8 cellular contexts compared by ENCODE assay signal in the genomic region with DNA sequence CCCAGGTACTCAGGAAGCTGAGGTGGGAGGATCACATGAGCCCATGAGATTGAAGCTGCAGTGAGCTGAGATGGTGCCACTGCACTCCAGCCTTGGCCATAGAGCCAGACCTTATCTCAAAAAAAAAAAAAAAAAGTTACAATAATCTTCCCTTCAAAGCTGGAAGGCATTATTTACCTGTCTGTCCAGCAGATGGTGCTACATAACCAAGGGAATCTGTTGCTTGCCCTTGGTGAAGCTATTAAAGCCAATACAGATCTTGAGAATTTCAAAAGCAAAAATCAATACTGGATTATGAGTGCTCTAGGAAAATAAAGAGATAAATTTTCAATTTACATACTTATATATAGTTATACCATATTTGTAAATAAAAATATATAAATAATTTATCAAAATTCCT. TPM values are rescaled to one million over a fixed set of nuclear protein-coding genes. Genes with fewer than 3 reads are reported as not detected.
A peak's percentile ranks its signal among the peaks of the same experiment; 100 is the strongest.
DNase-seq lines count a peak whose midpoint lies in the region; ATAC-seq, FAIRE-seq and TF ChIP-seq lines count a peak whose summit lies in the region.

No MANE protein-coding gene starts in this region.

- no peaks in the 10 kb centered on the region for H3K27me3 Mint-ChIP-seq in CD4-positive, alpha-beta memory T cell
- H3K27me3 Mint-ChIP-seq in stimulated activated memory B cell treated with anti-CD40 and anti-IgM and Interleukin-4, amounts not matched to agents 10 μg/mL and 1 μg/mL and 100 μg/mL, for 72 hours, result no peaks in the 10 kb centered on the region

- H3K9me3 Mint-ChIP-seq in CD4-positive, alpha-beta memory T cell, result no peaks in the 10 kb centered on the region
- H3K9me3 Mint-ChIP-seq in stimulated activated memory B cell treated with anti-CD40 and anti-IgM and Interleukin-4, amounts not matched to agents 10 μg/mL and 1 μg/mL and 100 μg/mL, for 72 hours, result no peaks in the 10 kb centered on the region

- H3K27me3 ChIP-seq in CD4-positive, alpha-beta memory T cell (ENCODE audit: insufficient read depth, low read length), result no peaks in the 10 kb centered on the region
- no peaks in the 10 kb centered on the region for H3K27me3 ChIP-seq in bronchial epithelial cell (ENCODE audit: control insufficient read depth, insufficient read depth, low read length)
- no peaks in the 10 kb centered on the region for H3K27me3 ChIP-seq in tibial artery

- ATAC-seq in GM18517 (IDR thresholded peaks at IDR 0.05; ENCODE audit: unreplicated experiment) (peak; percentile 70), HG03521 (IDR thresholded peaks at IDR 0.05; ENCODE audit: unreplicated experiment) (peak; percentile 59)
- no peak for ATAC-seq in stimulated activated memory B cell treated with anti-CD40 and anti-IgM and Interleukin-4, amounts not matched to agents 10 μg/mL and 1 μg/mL and 100 μg/mL, for 72 hours

- H3K4me3 ChIP-seq in CD4-positive, alpha-beta memory T cell (ENCODE audit: low read length in 2 of 2), result no peak overlapping the region
- H3K4me3 ChIP-seq in bronchial epithelial cell (ENCODE audit: low read depth, low read length) (no peak overlapping the region), tibial artery (no peak overlapping the region)

- intact Hi-C loops in CD4-positive, alpha-beta memory T cell (cut with micrococcal nuclease), result loop anchor here (1.0 kb wide), 2 partner anchors 179 to 482 kb away; no protein-coding TSS in a partner anchor
- intact Hi-C loops in tibial artery (cut with DNase I; ENCODE audit: low total_unique reads), result loop anchor here (5.0 kb wide), 1 partner anchor 184 kb away; no protein-coding TSS in a partner anchor

- CTCF ChIA-PET in CD4-positive, alpha-beta memory T cell (lab: Charles Lee; ENCODE audit: partially characterized antibody), result interaction anchor here (0.7 to 4.5 kb wide), 29 partner anchors 8 to 481 kb away, joined by 3 to 93 read pairs (median 3); no protein-coding TSS in a partner anchor
- CTCF ChIA-PET in RWPE1 (lab: Yijun Ruan, JAX), result interaction anchor here (0.5 to 1.6 kb wide), 23 partner anchors 9 to 1456 kb away, joined by 3 to 47 read pairs (median 3); no protein-coding TSS in a partner anchor

- peak; percentile 32 to 55 (median 45) for DNase-seq in CD4-positive, alpha-beta memory T cell
- peak; percentile 44 for DNase-seq in RWPE1 (ENCODE audit: low spot score)
- DNase-seq in bronchial epithelial cell (ENCODE audit: low read depth), result peak; percentile 66
- DNase-seq in kidney tubule cell (ENCODE audit: low spot score), result peak; percentile 63
- DNase-seq in tibial artery, result no peak

- H3K36me3 ChIP-seq in CD4-positive, alpha-beta memory T cell (ENCODE audit: insufficient read depth, low read length), result peaks cover 6% of the 10 kb centered on the region
- H3K36me3 ChIP-seq in bronchial epithelial cell (ENCODE audit: control insufficient read depth, insufficient read depth, low read length) (peaks cover 5% of the 10 kb centered on the region), tibial artery (peaks cover 24 to 72% (median 51%) of the 10 kb centered on the region in 3 donors)

- POLR2A ChIA-PET in CD4-positive, alpha-beta memory T cell (lab: Charles Lee; ENCODE audit: partially characterized antibody), result interaction anchor here (0.6 kb wide), 2 partner anchors 178 to 179 kb away, joined by 3 read pairs; no protein-coding TSS in a partner anchor
- POLR2A ChIA-PET in RWPE1 (lab: Yijun Ruan, JAX; ENCODE audit: low non-redundant PET), result interaction anchor here (0.6 kb wide), 1 partner anchor 184 kb away, joined by 5 read pairs; no protein-coding TSS in a partner anchor

- H3K27ac ChIP-seq in CD4-positive, alpha-beta memory T cell (ENCODE audit: low read depth, low read length), result no peak overlapping the region
- no peak overlapping the region for H3K27ac ChIP-seq in RWPE1
- H3K27ac ChIP-seq in tibial artery, result no peak overlapping the region

- no peak for FAIRE-seq in bronchial epithelial cell (lab: Jason Lieb, UNC)

- H3K9me3 ChIP-seq in CD4-positive, alpha-beta memory T cell (ENCODE audit: control insufficient read depth in 1 of 2, low read length in 2 of 2), result no peaks in the 10 kb centered on the region
- no peaks in the 10 kb centered on the region for H3K9me3 ChIP-seq in tibial artery

- no peaks in the 10 kb centered on the region for H3K4me1 Mint-ChIP-seq in CD4-positive, alpha-beta memory T cell
- H3K4me1 Mint-ChIP-seq in stimulated activated memory B cell treated with anti-CD40 and anti-IgM and Interleukin-4, amounts not matched to agents 10 μg/mL and 1 μg/mL and 100 μg/mL, for 72 hours, result no peaks in the 10 kb centered on the region

- H3K4me1 ChIP-seq in CD4-positive, alpha-beta memory T cell (ENCODE audit: insufficient read depth, low read length), result no peaks in the 10 kb centered on the region
- H3K4me1 ChIP-seq in tibial artery, result peaks cover 0 to 9% (median 3%) of the 10 kb centered on the region in 4 donors

- H3K4me3 Mint-ChIP-seq in CD4-positive, alpha-beta memory T cell, result no peak overlapping the region
- no peak overlapping the region for H3K4me3 Mint-ChIP-seq in stimulated activated memory B cell treated with anti-CD40 and anti-IgM and Interleukin-4, amounts not matched to agents 10 μg/mL and 1 μg/mL and 100 μg/mL, for 72 hours

- TF ChIP-seq CTCF in RWPE1 (conservative IDR thresholded peaks at IDR 0.05; ENCODE audit: low read depth) (peak; percentile 64), bronchial epithelial cell (IDR thresholded peaks at IDR 0.05; ENCODE audit: insufficient read depth, low read length, severe bottlenecking) (peak; percentile 52), tibial artery (IDR thresholded peaks at IDR 0.05) (peak; percentile 48 to 55)

- peaks cover 8 to 38% of the 10 kb centered on the region in 2 donors for H3K36me3 Mint-ChIP-seq in CD4-positive, alpha-beta memory T cell
- peaks cover 13% of the 10 kb centered on the region for H3K36me3 Mint-ChIP-seq in stimulated activated memory B cell treated with anti-CD40 and anti-IgM and Interleukin-4, amounts not matched to agents 10 μg/mL and 1 μg/mL and 100 μg/mL, for 72 hours

- H3K27ac Mint-ChIP-seq in CD4-positive, alpha-beta memory T cell, result no peak overlapping the region
- no peak overlapping the region for H3K27ac Mint-ChIP-seq in stimulated activated memory B cell treated with anti-CD40 and anti-IgM and Interleukin-4, amounts not matched to agents 10 μg/mL and 1 μg/mL and 100 μg/mL, for 72 hours

RNA-seq across cellular contexts. Expression of gene PKD2, which starts 25.9 kb away (rescaled TPM):
- 1 to 10 TPM; 6.8 to 7.5 TPM for total RNA-seq in CD4-positive, alpha-beta memory T cell
- polyA plus RNA-seq in CD4-positive, alpha-beta memory T cell, result 1 to 10 TPM in 1 of 2 donors, under 1 TPM in 1; 0.93 to 5.2 TPM
- total RNA-seq in bronchial epithelial cell, result 12.4 and 22.3 TPM in 2 replicates

RNA-seq across cellular contexts. Expression of gene SPP1, which starts 57.8 kb away (rescaled TPM):
- total RNA-seq in CD4-positive, alpha-beta memory T cell, result 10 to 100 TPM; 15.5 to 19.9 TPM
- polyA plus RNA-seq in CD4-positive, alpha-beta memory T cell, result not detected
- total RNA-seq in bronchial epithelial cell, result not detected in 2 replicates

Comparison
In these comparisons a context has a peak if more than half of its experiments do, and no peak if none do; other contexts are left out.
1. DNase-seq: peak in CD4-positive, alpha-beta memory T cell (5 of 5), RWPE1 (single experiment), bronchial epithelial cell (single experiment) and kidney tubule cell (single experiment); none in tibial artery (0 of 2).
2. RNA of gene SPP1, which starts 57.8 kb away (total RNA-seq): 15.5 to 19.9 TPM in CD4-positive, alpha-beta memory T cell; not detected in bronchial epithelial cell; every median in the first group is over 10 times any median in the second.
3. Peak in every context shown above with its lines, with median percentiles within 50 percentile points of each other: CTCF ChIP-seq.